Comparison of ENCODE assay signal across 25 cellular contexts in genomic region chr6:24847402-24847801, GRCh38. TPM values are rescaled to one million over a fixed set of nuclear protein-coding genes. Genes with fewer than 3 reads are reported as not detected.
DNase-seq lines count a peak whose midpoint lies in the region; ATAC-seq, FAIRE-seq and TF ChIP-seq lines count a peak whose summit lies in the region.
"Had no signal": no experiment of that assay in that cellular context is flagged by ENCODE, and none has a peak within 500 bp of the region (broad histone marks: within the 10 kb centered on the region; RNA-seq: fewer than 3 reads in every experiment).

No MANE protein-coding gene starts in this region.

- CTCF ChIA-PET in T-cell (lab: Charles Lee), result interaction anchor here in 1 of 2 donors (0.9 to 1.5 kb wide), 5 partner anchors 8 to 171 kb away, joined by 3 to 7 read pairs (median 3); no protein-coding TSS in a partner anchor
- CTCF ChIA-PET in HepG2 (lab: Yijun Ruan, JAX; ENCODE audit: low intra/inter-chr PET ratio, low total read pairs), result no interaction called here

- no peak for DNase-seq in activated T-cell treated with anti-CD3 and anti-CD28 coated beads, Interleukin-2, amount 50 U/mL, for 24 hours
- no peak for DNase-seq in activated T-cell treated with anti-CD3 and anti-CD28 coated beads for 4 hours
- DNase-seq in T-cell, result no peak
- no peak for DNase-seq in fibroblast of lung (ENCODE audit: low read depth in 2 of 2)
- DNase-seq in HepG2 (ENCODE audit: low spot score), result no peak
- no peak for DNase-seq in NCI-H526 (lab: John Stamatoyannopoulos, UW)
- no peak for DNase-seq in HK-2 (ENCODE audit: unreplicated experiment)
- DNase-seq: ACHN; activated CD4-positive, CD25-positive, alpha-beta regulatory T cell treated with anti-CD3 and anti-CD28 coated beads, Interleukin-2, amount 50 U/mL, for 72 hours; activated T-cell treated with anti-CD3 and anti-CD28 coated beads, Interleukin-2, amount 50 U/mL, for 1 hour; Caco-2; colonic mucosa; gastrocnemius medialis; NCI-H2081; NCI-H748 treated with DMSO at 0.1 percent for 48 hours; psoas muscle; stomach had no signal

- 49% methylated on average over 7 of the region's 7 CpGs for WGBS in HepG2 (ENCODE audit: low lambda C conversion rate)

- peaks cover 90% of the 10 kb centered on the region for H3K36me3 Mint-ChIP-seq in activated T-cell treated with anti-CD3 and anti-CD28 coated beads, Interleukin-2, amount 50 U/mL, for 24 hours (ENCODE audit: low read depth)
- H3K36me3 Mint-ChIP-seq in T-cell, result peaks cover 81% of the 10 kb centered on the region
- H3K36me3 Mint-ChIP-seq in stimulated activated memory B cell treated with anti-CD40 and anti-IgM and Interleukin-4, amounts not matched to agents 10 μg/mL and 1 μg/mL and 100 μg/mL, for 72 hours, result peaks cover 74% of the 10 kb centered on the region

- POLR2A ChIA-PET in T-cell (lab: Charles Lee), result no interaction called here
- POLR2A ChIA-PET in HepG2 (lab: Yijun Ruan, JAX), result no interaction called here

- ATAC-seq in T-cell (replicated peaks in 1 of 4), result no peak
- no peak for ATAC-seq in stimulated activated memory B cell treated with anti-CD40 and anti-IgM and Interleukin-4, amounts not matched to agents 10 μg/mL and 1 μg/mL and 100 μg/mL, for 72 hours
- no peak for ATAC-seq in HepG2
- ATAC-seq: gastrocnemius medialis, GM12878, K562, psoas muscle had no signal

- intact Hi-C loops in HepG2 (cut with micrococcal nuclease; ENCODE audit: unreplicated experiment), result no loop called here

- no peaks in the 10 kb centered on the region for H3K27me3 Mint-ChIP-seq in activated T-cell treated with anti-CD3 and anti-CD28 coated beads, Interleukin-2, amount 50 U/mL, for 24 hours
- H3K27me3 Mint-ChIP-seq in T-cell, result no peaks in the 10 kb centered on the region
- no peaks in the 10 kb centered on the region for H3K27me3 Mint-ChIP-seq in stimulated activated memory B cell treated with anti-CD40 and anti-IgM and Interleukin-4, amounts not matched to agents 10 μg/mL and 1 μg/mL and 100 μg/mL, for 72 hours

- H2AFZ ChIP-seq in fibroblast of lung (ENCODE audit: low read length), result no peak overlapping the region
- H2AFZ ChIP-seq in HepG2 (ENCODE audit: low read length), result no peak overlapping the region

- no TSS peak for BruUV-seq in HepG2 (replicated peaks; lab: Mats Ljungman, UMichigan)

- H3K36me3 ChIP-seq in fibroblast of lung (ENCODE audit: control insufficient read depth, insufficient read depth, low read length) (no peaks in the 10 kb centered on the region), HepG2 (replicated peaks in 1 of 2; ENCODE audit: control insufficient read depth in 1 of 2, insufficient read depth in 2 of 2, low read length in 2 of 2) (no peaks in the 10 kb centered on the region)
- H3K36me3 ChIP-seq: ascending aorta, colonic mucosa had no signal

- no peak for TF ChIP-seq POLR2A in HepG2 (IDR thresholded peaks at IDR 0.05; ENCODE audit: insufficient read depth in 1 of 2, low read depth in 2 of 2, low read length in 2 of 2)

- H3K4me2 ChIP-seq in fibroblast of lung (ENCODE audit: extremely low read depth, insufficient read depth, low read length) (peak overlapping the region; percentile 32), HepG2 (ENCODE audit: low read depth, low read length) (no peak overlapping the region)

- H3K27me3 ChIP-seq in fibroblast of lung (ENCODE audit: control insufficient read depth, insufficient read depth, low read length) (no peaks in the 10 kb centered on the region), HepG2 (ENCODE audit: control insufficient read depth in 1 of 2, insufficient read depth in 2 of 2, low read length in 2 of 2) (peaks cover 0 to 11% of the 10 kb centered on the region in 2 experiments; a peak in 2 of 5 replicates)
- H3K27me3 ChIP-seq: ascending aorta, colonic mucosa, gastrocnemius medialis, stomach had no signal

- TF ChIP-seq EP300 in HepG2 (IDR thresholded peaks at IDR 0.05; ENCODE audit: low read depth in 2 of 2, low read length in 2 of 2), result no peak
- no peak for TF ChIP-seq EP300 in HepG2 (CRISPR knock-in tag; IDR thresholded peaks at IDR 0.05; ENCODE audit: borderline replicate concordance)

- peak overlapping the region; percentile 45 for H3K27ac Mint-ChIP-seq in activated T-cell treated with anti-CD3 and anti-CD28 coated beads, Interleukin-2, amount 50 U/mL, for 24 hours
- H3K27ac Mint-ChIP-seq in T-cell, result peak overlapping the region; percentile 30 to 86
- H3K27ac Mint-ChIP-seq in stimulated activated memory B cell treated with anti-CD40 and anti-IgM and Interleukin-4, amounts not matched to agents 10 μg/mL and 1 μg/mL and 100 μg/mL, for 72 hours, result peak overlapping the region; percentile 63

- H3K9me3 ChIP-seq in fibroblast of lung (ENCODE audit: control insufficient read depth, insufficient read depth, low read depth, low read length) (no peaks in the 10 kb centered on the region), HepG2 (ENCODE audit: low read length) (no peaks in the 10 kb centered on the region)
- H3K9me3 ChIP-seq: ascending aorta, Caco-2, colonic mucosa, gastrocnemius medialis, psoas muscle, stomach had no signal

- in situ Hi-C loops in HepG2 (cut with HindIII; ENCODE audit: extremely low pct_ligation_motif_present, low pct_unique_long_range_greater_than_20kb), result no loop called here

- H3K4me1 ChIP-seq in fibroblast of lung (ENCODE audit: control insufficient read depth, extremely low read depth, insufficient read depth, low read length) (no peaks in the 10 kb centered on the region), HepG2 (ENCODE audit: insufficient read depth, low read length) (peaks cover 22% of the 10 kb centered on the region)
- H3K4me1 ChIP-seq: Caco-2, colonic mucosa, gastrocnemius medialis, psoas muscle, stomach had no signal

- H3K79me2 ChIP-seq in fibroblast of lung (ENCODE audit: control insufficient read depth, insufficient read depth, low read length), result no peaks in the 10 kb centered on the region
- no peaks in the 10 kb centered on the region for H3K79me2 ChIP-seq in HepG2 (ENCODE audit: insufficient read depth, low read length)

- H3K9me3 Mint-ChIP-seq in activated T-cell treated with anti-CD3 and anti-CD28 coated beads, Interleukin-2, amount 50 U/mL, for 24 hours, result no peaks in the 10 kb centered on the region
- H3K9me3 Mint-ChIP-seq in T-cell, result no peaks in the 10 kb centered on the region
- no peaks in the 10 kb centered on the region for H3K9me3 Mint-ChIP-seq in stimulated activated memory B cell treated with anti-CD40 and anti-IgM and Interleukin-4, amounts not matched to agents 10 μg/mL and 1 μg/mL and 100 μg/mL, for 72 hours

- no peak for FAIRE-seq in HepG2 (lab: Jason Lieb, UNC)
- FAIRE-seq: endothelial cell of umbilical vein, G401.6, GM12878, K562, RCC 7860 had no signal

- no peak overlapping the region for H3K4me3 Mint-ChIP-seq in activated T-cell treated with anti-CD3 and anti-CD28 coated beads, Interleukin-2, amount 50 U/mL, for 24 hours
- no peak overlapping the region for H3K4me3 Mint-ChIP-seq in T-cell
- no peak overlapping the region for H3K4me3 Mint-ChIP-seq in stimulated activated memory B cell treated with anti-CD40 and anti-IgM and Interleukin-4, amounts not matched to agents 10 μg/mL and 1 μg/mL and 100 μg/mL, for 72 hours

- H3K9ac ChIP-seq in fibroblast of lung (ENCODE audit: insufficient read depth, low read length) (no peak overlapping the region), HepG2 (ENCODE audit: insufficient read depth, low read depth, low read length) (no peak overlapping the region)

- peaks cover 56% of the 10 kb centered on the region for H3K4me1 Mint-ChIP-seq in activated T-cell treated with anti-CD3 and anti-CD28 coated beads, Interleukin-2, amount 50 U/mL, for 24 hours (ENCODE audit: low read depth)
- H3K4me1 Mint-ChIP-seq in T-cell, result peaks cover 57 to 76% (median 63%) of the 10 kb centered on the region in 3 donors
- peaks cover 35% of the 10 kb centered on the region for H3K4me1 Mint-ChIP-seq in stimulated activated memory B cell treated with anti-CD40 and anti-IgM and Interleukin-4, amounts not matched to agents 10 μg/mL and 1 μg/mL and 100 μg/mL, for 72 hours

- H4K20me1 ChIP-seq in fibroblast of lung (ENCODE audit: control insufficient read depth, extremely low read depth, insufficient read depth, low read length) (no peaks in the 10 kb centered on the region), HepG2 (ENCODE audit: insufficient read depth, low read length) (no peaks in the 10 kb centered on the region)

- no peak for TF ChIP-seq RAD21 in HepG2 (CRISPR knock-in tag; IDR thresholded peaks at IDR 0.05)

- H3K4me3 ChIP-seq in fibroblast of lung (replicated peaks in 1 of 4; ENCODE audit: control extremely low read depth in 1 of 4, insufficient read depth in 1 of 4, low read depth in 3 of 4, low read length in 4 of 4), result no peak overlapping the region
- no peak overlapping the region for H3K4me3 ChIP-seq in HepG2 (replicated peaks in 1 of 3; ENCODE audit: insufficient read depth in 1 of 3, low read depth in 2 of 3, low read length in 3 of 3)
- H3K4me3 ChIP-seq: ascending aorta, colonic mucosa, gastrocnemius medialis, GM12878, K562, psoas muscle, stomach had no signal

- H3K27ac ChIP-seq in fibroblast of lung (ENCODE audit: insufficient read depth, low read length) (no peak overlapping the region), HepG2 (ENCODE audit: extremely low read length, insufficient read depth, low read length) (no peak overlapping the region)
- H3K27ac ChIP-seq: ascending aorta, colonic mucosa, gastrocnemius medialis, psoas muscle, stomach had no signal

- TF ChIP-seq CTCF in fibroblast of lung (conservative IDR thresholded peaks at IDR 0.05 in 1 of 2, IDR thresholded peaks at IDR 0.05 in 1 of 2; ENCODE audit: low read depth in 1 of 2, low read length in 2 of 2) (no peak), HepG2 (CRISPR knock-in tag; IDR thresholded peaks at IDR 0.05) (no peak)

RNA-seq across cellular contexts. Expression of gene ARMH2, which starts 48.7 kb away (rescaled TPM):
- total RNA-seq in T-cell (1 to 10 TPM; 2.2 to 4.6 (median 3.7) TPM), fibroblast of lung (not detected in 2 replicates), HepG2 (2016; rRNA removed; fragmentation: Illumina TruSeq; extraction: Trizol) (not detected in 2 replicates)
- polyA plus RNA-seq in fibroblast of lung (not detected in 2 replicates), HepG2 (2011; rRNA removed) (not detected in 2 replicates)
- polyA plus RNA-seq in fibroblast of lung (2012), result not detected in 2 replicates
- not detected in 2 replicates for polyA minus RNA-seq in fibroblast of lung (ENCODE audit: low replicate concordance)
- not detected in 2 replicates for total RNA-seq in HepG2 (2016; cell fraction: cytosol; rRNA removed; fragmentation: Illumina TruSeq; extraction: Trizol; ENCODE audit: low read depth)
- total RNA-seq in HepG2 (2016; cell fraction: insoluble cytoplasmic fraction; rRNA removed; fragmentation: Illumina TruSeq; extraction: Trizol), result not detected in 2 replicates
- total RNA-seq in HepG2 (2016; cell fraction: membrane; rRNA removed; fragmentation: Illumina TruSeq; extraction: Trizol), result not detected in 2 replicates
- total RNA-seq in HepG2 (2016; cell fraction: nucleus; rRNA removed; fragmentation: Illumina TruSeq; extraction: Trizol), result not detected in 2 replicates
- polyA plus RNA-seq in HepG2 (2011; cell fraction: cytosol; rRNA removed), result not detected in 2 replicates
- polyA plus RNA-seq in HepG2 (2011; cell fraction: nucleus; rRNA removed), result not detected in 2 replicates
- polyA plus RNA-seq in HepG2 (2012), result not detected in 2 replicates
- not detected in 2 replicates for polyA plus RNA-seq in HepG2 (2016; cell fraction: cytosol; fragmentation: Illumina TruSeq; extraction: Trizol; ENCODE audit: low read depth)
- not detected in 2 replicates for polyA plus RNA-seq in HepG2 (2016; cell fraction: insoluble cytoplasmic fraction; fragmentation: Illumina TruSeq; extraction: Trizol; ENCODE audit: low read depth)
- not detected in 2 replicates for polyA plus RNA-seq in HepG2 (2016; cell fraction: membrane; fragmentation: Illumina TruSeq; extraction: Trizol; ENCODE audit: low read depth)
- not detected in 2 replicates for polyA plus RNA-seq in HepG2 (2016; cell fraction: nucleus; fragmentation: Illumina TruSeq; extraction: Trizol; ENCODE audit: insufficient read depth, low read depth)
- not detected in 2 replicates for polyA minus RNA-seq in HepG2 (2011; rRNA and poly(A)+ RNA removed; ENCODE audit: low replicate concordance)
- not detected in 2 replicates for polyA minus RNA-seq in HepG2 (2011; cell fraction: cytosol; rRNA and poly(A)+ RNA removed)
- polyA minus RNA-seq in HepG2 (2011; cell fraction: nucleus; rRNA and poly(A)+ RNA removed), result not detected in 2 replicates
- total RNA-seq: ascending aorta, Caco-2, colonic mucosa, endothelial cell of umbilical vein, gastrocnemius medialis, GM12878, K562, liver, psoas muscle, stomach had no signal
- polyA plus RNA-seq: endothelial cell of umbilical vein, K562, liver, psoas muscle, stomach had no signal
